In the genomic region with DNA sequence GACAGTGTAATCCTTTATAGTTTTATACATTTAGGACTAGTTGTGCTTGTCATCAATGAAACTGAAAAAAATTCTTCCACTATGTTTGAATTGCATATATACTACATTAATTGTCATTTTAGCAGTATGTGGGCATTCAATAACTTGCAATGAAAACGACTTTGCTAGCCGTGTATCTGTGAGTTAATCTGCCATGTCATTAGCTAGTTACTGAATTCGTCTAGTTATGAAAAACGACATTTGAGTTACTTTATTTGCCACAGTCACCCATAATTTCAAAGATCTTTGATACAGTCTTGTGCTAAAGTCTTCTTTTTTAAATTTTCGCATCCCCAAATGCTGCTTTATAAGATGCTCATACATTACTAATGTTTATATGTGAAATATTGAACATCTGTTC, we compare ENCODE assay signal across 29 cellular contexts.
"Had no signal": no experiment of that assay in that cellular context is flagged by ENCODE, and none has a peak within 500 bp of the region (broad histone marks: within the 10 kb centered on the region; RNA-seq: fewer than 3 reads in every experiment).

No MANE protein-coding gene starts in this region.

- H3K4me1 ChIP-seq: colonic mucosa, gastrocnemius medialis, gastroesophageal sphincter had no signal

- DNase-seq: colonic mucosa; cortex of kidney; dermis blood vessel endothelial cell; dorsolateral prefrontal cortex; effector CD4-positive, alpha-beta T cell; effector CD8-positive, alpha-beta T cell; effector memory CD4-positive, alpha-beta T cell; effector memory CD8-positive, alpha-beta T cell; endodermal cell; erythroblast; esophagus squamous epithelium; foreskin fibroblast; foreskin keratinocyte; foreskin melanocyte; gastrocnemius medialis; glutamatergic neuron; head of caudate nucleus; heart right ventricle had no signal

- H3K4me2 ChIP-seq: hepatocyte had no signal

- ATAC-seq: effector memory CD8-positive, alpha-beta T cell; esophagus mucosa; foreskin keratinocyte; gastrocnemius medialis; gastroesophageal sphincter; heart right ventricle had no signal

- H3K4me3 Mint-ChIP-seq: dendritic cell treated with granulocyte-macrophage colony-stimulating factor and Interleukin-4, amounts not matched to agents 40 ng/mL and 50 ng/mL, for 4 days; effector memory CD8-positive, alpha-beta T cell; endodermal cell had no signal

- H2AFZ ChIP-seq: hepatocyte had no signal

- H3K4me3 ChIP-seq: colonic mucosa, coronary artery, dorsolateral prefrontal cortex, esophagus muscularis mucosa, esophagus squamous epithelium, gastrocnemius medialis, gastroesophageal sphincter, heart right ventricle, hepatocyte had no signal

- H3K36me3 ChIP-seq: colonic mucosa, esophagus muscularis mucosa, esophagus squamous epithelium, gastrocnemius medialis, gastroesophageal sphincter, heart right ventricle had no signal

- H3K27ac Mint-ChIP-seq: dendritic cell treated with granulocyte-macrophage colony-stimulating factor and Interleukin-4, amounts not matched to agents 40 ng/mL and 50 ng/mL, for 4 days; effector memory CD8-positive, alpha-beta T cell; endodermal cell had no signal

- FAIRE-seq: colon, endometrium, endothelial cell of umbilical vein, frontal cortex had no signal

- H3K27ac ChIP-seq: colonic mucosa, coronary artery, dorsolateral prefrontal cortex, epithelial cell of prostate, esophagus muscularis mucosa, esophagus squamous epithelium, foreskin keratinocyte, gastrocnemius medialis, gastroesophageal sphincter, heart right ventricle, hepatocyte had no signal

- H3K27me3 ChIP-seq: colonic mucosa, foreskin keratinocyte had no signal

- H3K79me2 ChIP-seq: hepatocyte had no signal

- H3K9me3 ChIP-seq: colonic mucosa, esophagus muscularis mucosa, esophagus squamous epithelium, gastrocnemius medialis, gastroesophageal sphincter, heart right ventricle had no signal

- H3K9me3 Mint-ChIP-seq: dendritic cell treated with granulocyte-macrophage colony-stimulating factor and Interleukin-4, amounts not matched to agents 40 ng/mL and 50 ng/mL, for 4 days; effector memory CD8-positive, alpha-beta T cell had no signal
